ENCODE assay signal across 1 cellular context in genomic region chr10:70807566-70807965, GRCh38.
TF ChIP-seq lines count a peak whose summit lies in the region.

No MANE protein-coding gene starts in this region.

TF ChIP-seq in GM23338, 12 proteins besides CTCF, POLR2A, EP300 and RAD21 (continued from another document):
- TF ChIP-seq ZNF462 (CRISPR knock-in tag; IDR thresholded peaks at IDR 0.05) (no peak), REST (IDR thresholded peaks at IDR 0.05; ENCODE audit: unreplicated experiment) (no peak), JUNB (IDR thresholded peaks at IDR 0.05; ENCODE audit: unreplicated experiment) (no peak), ZNF331 (CRISPR knock-in tag; IDR thresholded peaks at IDR 0.05; ENCODE audit: low read depth) (no peak)
